23 cellular contexts compared by ENCODE assay signal in the genomic region with DNA sequence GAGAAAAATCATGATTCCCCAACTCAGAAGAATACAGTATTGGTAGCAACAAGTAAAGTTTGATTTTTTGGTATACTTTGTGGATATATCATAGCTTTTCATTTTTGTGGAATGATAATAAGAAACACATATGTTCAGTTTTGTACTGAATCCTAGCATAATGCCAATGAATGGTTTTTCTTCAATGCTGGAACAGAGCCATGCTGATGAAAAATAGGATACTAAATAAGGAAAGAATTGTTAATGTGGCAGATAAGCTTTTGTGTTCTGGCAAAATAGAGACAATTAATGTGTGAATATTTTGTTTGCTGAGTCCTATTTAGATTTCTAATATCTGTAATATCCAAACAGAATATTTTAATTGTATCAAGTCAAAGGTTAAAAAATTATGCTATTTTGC. TPM values are rescaled to one million over a fixed set of nuclear protein-coding genes. Genes with fewer than 3 reads are reported as not detected.
"Had no signal": no experiment of that assay in that cellular context is flagged by ENCODE, and none has a peak within 500 bp of the region (broad histone marks: within the 10 kb centered on the region; RNA-seq: fewer than 3 reads in every experiment).

No MANE protein-coding gene starts in this region.

- H3K27ac Mint-ChIP-seq: activated naive CD8-positive, alpha-beta T cell treated with anti-CD3 and anti-CD28 coated beads, Interleukin-2, amount 10 ng/mL, durations not matched to agents 7 days and 5 days; mesothelial cell of epicardium; nephron had no signal

- H3K36me3 ChIP-seq: cardiac muscle cell, right lobe of liver, stomach, vagina had no signal

- H3K27ac ChIP-seq: cardiac muscle cell, epithelial cell of prostate, parathyroid adenoma, right lobe of liver, SK-N-MC, stomach, vagina had no signal

- H3K4me3 ChIP-seq: cardiac muscle cell, dorsolateral prefrontal cortex, right lobe of liver, SK-N-MC, stomach, vagina had no signal

- H3K27me3 ChIP-seq: cardiac muscle cell, dorsolateral prefrontal cortex, right lobe of liver, stomach, vagina had no signal

- H3K4me3 Mint-ChIP-seq: activated naive CD8-positive, alpha-beta T cell treated with anti-CD3 and anti-CD28 coated beads, Interleukin-2, amount 10 ng/mL, durations not matched to agents 7 days and 5 days; mesothelial cell of epicardium; nephron had no signal

- H3K27me3 Mint-ChIP-seq: activated naive CD8-positive, alpha-beta T cell treated with anti-CD3 and anti-CD28 coated beads, Interleukin-2, amount 10 ng/mL, durations not matched to agents 7 days and 5 days; T-cell had no signal

- H3K9me3 ChIP-seq: right lobe of liver, stomach, vagina had no signal

- H3K4me1 ChIP-seq: parathyroid adenoma, right lobe of liver, stomach, vagina had no signal

- ATAC-seq: activated CD4-positive, CD25-positive, alpha-beta regulatory T cell treated with anti-CD3 and anti-CD28 coated beads, Interleukin-2, amount 50 U/mL, for 24 hours; left lobe of liver; right lobe of liver; T-cell had no signal

- H3K9me3 Mint-ChIP-seq: nephron, T-cell had no signal

- DNase-seq: activated CD8-positive, alpha-beta memory T cell treated with anti-CD3 and anti-CD28 coated beads for 24 hours; activated CD8-positive, alpha-beta memory T cell treated with anti-CD3 and anti-CD28 coated beads, Interleukin-2, amount 50 U/mL, for 48 hours; activated naive CD8-positive, alpha-beta T cell treated with anti-CD3 and anti-CD28 coated beads, Interleukin-2, amount 10 ng/mL, durations not matched to agents 7 days and 5 days; amygdala; dorsolateral prefrontal cortex; hypothalamus; right lobe of liver; small intestine; stimulated activated CD4-positive, alpha-beta T cell treated with anti-CD3 and anti-CD28 coated beads, Interleukin-15, amount 100 ng/mL, for 24 hours; stimulated activated CD4-positive, alpha-beta T cell treated with anti-CD3 and anti-CD28 coated beads, Interleukin-2, amount 100 ng/mL, for 48 hours; stomach; T-cell; trophoblast cell had no signal

- H3K36me3 Mint-ChIP-seq: mesothelial cell of epicardium had no signal

RNA-seq across cellular contexts. Expression of a gene that starts 21.9 kb away (rescaled TPM):
- total RNA-seq: cardiac muscle cell, fibroblast of lung, mesothelial cell of epicardium had no signal
